29 cellular contexts compared by ENCODE assay signal in genomic region chr15:59739557-59740186, GRCh38.
"Had no signal": no experiment of that assay in that cellular context is flagged by ENCODE, and none has a peak within 500 bp of the region (broad histone marks: within the 10 kb centered on the region; RNA-seq: fewer than 3 reads in every experiment).

No MANE protein-coding gene starts in this region.

- H3K4me1 Mint-ChIP-seq: activated CD4-positive, alpha-beta T cell treated with anti-CD3 and anti-CD28 coated beads, Interleukin-2, amount 10 ng/mL, durations not matched to agents 7 days and 5 days; activated naive CD8-positive, alpha-beta T cell treated with anti-CD3 and anti-CD28 coated beads, Interleukin-2, amount 50 U/mL, for 24 hours; central memory CD8-positive, alpha-beta T cell; T-cell had no signal

- H3K36me3 Mint-ChIP-seq: activated CD4-positive, alpha-beta memory T cell treated with anti-CD3 and anti-CD28 coated beads for 36 hours; brain had no signal

- H3K27ac Mint-ChIP-seq: activated CD4-positive, alpha-beta memory T cell treated with anti-CD3 and anti-CD28 coated beads for 36 hours; activated CD4-positive, alpha-beta T cell treated with anti-CD3 and anti-CD28 coated beads, Interleukin-2, amount 10 ng/mL, durations not matched to agents 7 days and 5 days; activated naive CD4-positive, alpha-beta T cell treated with anti-CD3 and anti-CD28 coated beads, Interleukin-2, amount 50 U/mL, for 72 hours; activated naive CD8-positive, alpha-beta T cell treated with anti-CD3 and anti-CD28 coated beads, Interleukin-2, amount 50 U/mL, for 24 hours; brain; T-cell had no signal

- H3K4me3 Mint-ChIP-seq: activated CD4-positive, alpha-beta memory T cell treated with anti-CD3 and anti-CD28 coated beads for 36 hours; activated CD4-positive, alpha-beta T cell treated with anti-CD3 and anti-CD28 coated beads, Interleukin-2, amount 10 ng/mL, durations not matched to agents 7 days and 5 days; activated naive CD8-positive, alpha-beta T cell treated with anti-CD3 and anti-CD28 coated beads, Interleukin-2, amount 50 U/mL, for 24 hours; activated T-cell treated with anti-CD3 and anti-CD28 coated beads, Interleukin-2, amount 50 U/mL, for 4 hours; brain; central memory CD8-positive, alpha-beta T cell; T-cell had no signal

- DNase-seq: activated CD4-positive, alpha-beta memory T cell treated with anti-CD3 and anti-CD28 coated beads for 36 hours; activated CD4-positive, alpha-beta T cell treated with anti-CD3 and anti-CD28 coated beads, Interleukin-2, amount 10 ng/mL, durations not matched to agents 7 days and 5 days; activated CD4-positive, CD25-positive, alpha-beta regulatory T cell; activated CD8-positive, alpha-beta memory T cell treated with anti-CD3 and anti-CD28 coated beads for 24 hours; activated effector memory CD4-positive, alpha-beta T cell treated with anti-CD3 and anti-CD28 coated beads, Interleukin-2, amount 50 U/mL, for 16 hours; activated naive CD4-positive, alpha-beta T cell treated with Interleukin-2 at 50 U/mL for 16 hours; activated naive CD8-positive, alpha-beta T cell treated with anti-CD3 and anti-CD28 coated beads, Interleukin-2, amount 50 U/mL, for 24 hours; activated T-cell treated with anti-CD3 and anti-CD28 coated beads, Interleukin-2, amount 50 U/mL, for 4 hours; amniotic stem cell; MG63; MV-4-11; NCI-H1694; NCI-H2029; NCI-H2107; NCI-H2171 treated with DMSO at 0.1 percent for 48 hours; NCI-H226; NCI-H526; NCI-H774; NK-92 treated with Interleukin-12 subunit alpha and Interleukin-12 subunit beta, amount 100 ng/mL, for 24 hours; OCI-M1; RPMI8226; T-cell; T-helper 2 cell; T1000 had no signal

- ATAC-seq: activated naive CD4-positive, alpha-beta T cell treated with anti-CD3 and anti-CD28 coated beads, Interleukin-2, amount 50 U/mL, for 72 hours; activated naive CD8-positive, alpha-beta T cell treated with anti-CD3 and anti-CD28 coated beads, Interleukin-2, amount 50 U/mL, for 24 hours; activated T-cell treated with anti-CD3 and anti-CD28 coated beads, Interleukin-2, amount 50 U/mL, for 4 hours; Panc1; Right ventricle myocardium inferior; T-cell had no signal
